15 cellular contexts compared by ENCODE assay signal in genomic region chrX:96445531-96446065, GRCh38.
DNase-seq lines count a peak whose midpoint lies in the region; ATAC-seq, FAIRE-seq and TF ChIP-seq lines count a peak whose summit lies in the region.
"Had no signal": no experiment of that assay in that cellular context is flagged by ENCODE, and none has a peak within 500 bp of the region (broad histone marks: within the 10 kb centered on the region; RNA-seq: fewer than 3 reads in every experiment).

No MANE protein-coding gene starts in this region.

- intact Hi-C loops in left colon (cut with DNase I, micrococcal nuclease) (no loop called here), heart right ventricle (cut with DNase I) (no loop called here)

- no peak overlapping the region for H3K9ac ChIP-seq in SK-N-MC (ENCODE audit: insufficient read length)
- H3K9ac ChIP-seq: BLaER1 treated with 17β-estradiol and CSF1 and Interleukin-3, amounts not matched to agents 10 nM and 100 nM; GM23248 had no signal

- DNase-seq in D721Med (ENCODE audit: insufficient read length, low spot score) (no peak), SK-N-MC (ENCODE audit: low read depth, low spot score) (no peak), left kidney (ENCODE audit: low read depth, low spot score) (peak; percentile 4), left colon (no peak), heart right ventricle (no peak)
- DNase-seq: CD4-positive, alpha-beta T cell; DMS53; GF-D8; GM23248; IMR-90; KG1 had no signal

- H3K27ac ChIP-seq in SK-N-MC: no peak overlapping the region
- H3K27ac ChIP-seq in heart right ventricle: no peak overlapping the region
- H3K27ac ChIP-seq: BLaER1 treated with 17β-estradiol and CSF1 and Interleukin-3, amounts not matched to agents 10 nM and 100 nM; GM23248 had no signal

- H3K9me3 ChIP-seq in SK-N-MC (ENCODE audit: low read depth, low read length) (no peaks in the 10 kb centered on the region), heart right ventricle (no peaks in the 10 kb centered on the region)
- H3K9me3 ChIP-seq: BLaER1 treated with 17β-estradiol and CSF1 and Interleukin-3, amounts not matched to agents 10 nM and 100 nM had no signal

- peaks cover 0 to 43% (median 0%) of the 10 kb centered on the region in 7 donors for H3K27me3 ChIP-seq in heart right ventricle

- no peak for TF ChIP-seq CTCF in D721Med (IDR thresholded peaks at IDR 0.05; ENCODE audit: insufficient read depth, missing control alignments)
- no peak for TF ChIP-seq CTCF in heart right ventricle (IDR thresholded peaks at IDR 0.05)

- 56 to 70% methylated on average over 9 of the region's 9 CpGs for WGBS in heart right ventricle, 2 donors

- H3K4me3 ChIP-seq in SK-N-MC: 0 out of 2 replicates have a peak overlapping the region, but pooled peaks have one; percentile 25
- no peak overlapping the region for H3K4me3 ChIP-seq in heart right ventricle
- H3K4me3 ChIP-seq: BLaER1 treated with 17β-estradiol and CSF1 and Interleukin-3, amounts not matched to agents 10 nM and 100 nM; GM23248 had no signal

- no peak for ATAC-seq in left colon
- no peak for ATAC-seq in heart right ventricle
- no peak for ATAC-seq in GM21526 (IDR thresholded peaks at IDR 0.05; ENCODE audit: low FRiP score, unreplicated experiment)
- ATAC-seq: HCT116 had no signal

- no peaks in the 10 kb centered on the region for H3K4me1 ChIP-seq in heart right ventricle
- H3K4me1 ChIP-seq: BLaER1 treated with 17β-estradiol and CSF1 and Interleukin-3, amounts not matched to agents 10 nM and 100 nM had no signal

- H3K36me3 ChIP-seq in SK-N-MC (ENCODE audit: insufficient read depth, low read length): no peaks in the 10 kb centered on the region
- H3K36me3 ChIP-seq in heart right ventricle: no peaks in the 10 kb centered on the region
- H3K36me3 ChIP-seq: BLaER1 treated with 17β-estradiol and CSF1 and Interleukin-3, amounts not matched to agents 10 nM and 100 nM had no signal

- peak; percentile 16 for FAIRE-seq in D721Med (lab: Jason Lieb, UNC)
- FAIRE-seq: H54 had no signal
